8 cellular contexts compared by ENCODE assay signal in genomic region chr3:51941798-51942602, GRCh38. TPM values are rescaled to one million over a fixed set of nuclear protein-coding genes. Genes with fewer than 3 reads are reported as not detected.
DNase-seq lines count a peak whose midpoint lies in the region; FAIRE-seq and TF ChIP-seq lines count a peak whose summit lies in the region.

TSS of gene PARP3 (plus strand) at chr3:51942363. CDS start at chr3:51943356, 993 bp downstream.
TSS of gene RRP9 (minus strand) at chr3:51941904. CDS start at chr3:51941867, 37 bp downstream.

- 9% methylated on average over 61 of the region's 67 CpGs; no CpG with 5 or more reads in 1 of the 2 experiments for WGBS in H1 (ENCODE audit: extremely low coverage in 1 of 2, insufficient coverage in 1 of 2, insufficient read length in 1 of 2, insufficient replicate concordance in 2 of 2, low coverage in 1 of 2, low lambda C conversion rate in 2 of 2, missing lambda C conversion rate in 1 of 2), 2 experiments
- 6% methylated on average over 67 of the region's 67 CpGs for WGBS in mesenchymal stem cell

- peak; percentile 79 for FAIRE-seq in H1 (lab: Jason Lieb, UNC)

- H3K79me1 ChIP-seq in H1 (ENCODE audit: low read depth, low read length) (peaks cover 12% of the 10 kb centered on the region), mesenchymal stem cell (replicated peaks; ENCODE audit: low read length, poor library complexity, severe bottlenecking) (peaks cover 30% of the 10 kb centered on the region)

- H3K4ac ChIP-seq in H1 (replicated peaks; ENCODE audit: insufficient read length, low read depth, low read length) = peak within 1 kb of the TSS; percentile 96
- peak within 1 kb of the TSS; percentile 73 to 97 for H3K4ac ChIP-seq in mesenchymal stem cell (ENCODE audit: low read depth in 1 of 2, low read length in 2 of 2)

- H3K9ac ChIP-seq in H1 (replicated peaks in 1 of 4; ENCODE audit: extremely low read depth in 1 of 4, low read depth in 3 of 4, low read length in 3 of 4) = peak within 1 kb of the TSS; percentile 55 to 70 (median 66)
- peak within 1 kb of the TSS; percentile 97 for H3K9ac ChIP-seq in mesenchymal stem cell (ENCODE audit: low read length)

- no peak for TF ChIP-seq EP300 in H1 (IDR thresholded peaks at IDR 0.05; ENCODE audit: borderline replicate concordance in 1 of 2, low read depth in 2 of 2, low read length in 2 of 2)

- H3K56ac ChIP-seq in H1 (replicated peaks; ENCODE audit: insufficient read length, low read depth, low read length) = peak within 1 kb of the TSS; percentile 55

- H3K4me1 ChIP-seq in H1 (replicated peaks in 1 of 4; ENCODE audit: control insufficient read depth in 3 of 4, insufficient read depth in 4 of 4, low read length in 3 of 4) (peaks cover 2 to 13% (median 6%) of the 10 kb centered on the region in 4 experiments), mesenchymal stem cell (ENCODE audit: control insufficient read depth, insufficient read depth, low read depth, low read length) (peaks cover 19% of the 10 kb centered on the region)

- H2BK20ac ChIP-seq in H1 (ENCODE audit: low read length) = no peak within 1 kb of the TSS

- peak; percentile 96 for TF ChIP-seq CTCF in GM20000 (IDR thresholded peaks at IDR 0.05; ENCODE audit: extremely low read depth, missing control alignments)
- peak in 2 of 3 experiments; percentile 97; a peak in 3 of 4 replicates for TF ChIP-seq CTCF in H1 (IDR thresholded peaks at IDR 0.05; ENCODE audit: control extremely low read depth in 1 of 3, insufficient read depth in 1 of 3, low read depth in 1 of 3, low read length in 3 of 3)

- TF ChIP-seq POLR2A in H1 (IDR thresholded peaks at IDR 0.05; ENCODE audit: control extremely low read depth in 1 of 2, low read depth in 2 of 2, low read length in 2 of 2) = peak in 1 of 2 experiments; percentile 71; a peak in 1 of 3 replicates

- POLR2A ChIA-PET in H1 (lab: Charles Lee; ENCODE audit: partially characterized antibody) = interaction anchor here (0.5 to 15.7 kb wide), 19 partner anchors 9 to 514 kb away, joined by 3 to 148 read pairs (median 5); partner anchors contain the start of genes ABHD14A, ABHD14B, ACY1 and GPR62

- peak within 1 kb of the TSS; percentile 77 for H4K5ac ChIP-seq in H1 (ENCODE audit: insufficient read length, low read depth, low read length)

- H2BK120ac ChIP-seq in H1 (replicated peaks; ENCODE audit: low read depth, low read length) = peak within 1 kb of the TSS; percentile 59
- H2BK120ac ChIP-seq in mesenchymal stem cell (ENCODE audit: low read depth, low read length) = peak within 1 kb of the TSS; percentile 9

- no peak within 1 kb of the TSS for H2BK12ac ChIP-seq in H1 (ENCODE audit: low read depth, low read length)
- H2BK12ac ChIP-seq in mesenchymal stem cell (ENCODE audit: low read length in 2 of 2) = peak within 1 kb of the TSS in 1 of 2 experiments; percentile 70

- H2BK15ac ChIP-seq in H1 (ENCODE audit: low read length) = peak within 1 kb of the TSS; percentile 88; the same call in 1 of the 2 replicates
- H2BK15ac ChIP-seq in mesenchymal stem cell (ENCODE audit: low read depth, poor library complexity, severe bottlenecking) = peak within 1 kb of the TSS; percentile 50

- H2AFZ ChIP-seq in H1 (ENCODE audit: low read length) = peak within 1 kb of the TSS; percentile 65; the same call in 1 of the 2 replicates
- peak within 1 kb of the TSS; percentile 99 for H2AFZ ChIP-seq in mesenchymal stem cell (ENCODE audit: low read depth, low read length)

- H2AK5ac ChIP-seq in H1 (ENCODE audit: low read depth, low read length) = no peak within 1 kb of the TSS
- H2AK5ac ChIP-seq in mesenchymal stem cell (ENCODE audit: low read length, severe bottlenecking) = peak within 1 kb of the TSS; percentile 54

- peak within 1 kb of the TSS; percentile 88 for H4K8ac ChIP-seq in H1 (ENCODE audit: extremely low read depth, insufficient read depth, low read length)
- H4K8ac ChIP-seq in mesenchymal stem cell (ENCODE audit: low read length) = peak within 1 kb of the TSS; percentile 95

- peak within 1 kb of the TSS; percentile 92 to 96 for H3K4me2 ChIP-seq in H1 (ENCODE audit: insufficient read depth in 1 of 2, low read depth in 2 of 2, low read length in 2 of 2)
- peak within 1 kb of the TSS; percentile 96 for H3K4me2 ChIP-seq in mesenchymal stem cell (ENCODE audit: low read length, poor library complexity, severe bottlenecking)

- CTCF ChIA-PET in H1 (lab: Charles Lee; ENCODE audit: partially characterized antibody) = interaction anchor here (0.6 to 5.1 kb wide), 25 partner anchors 9 to 239 kb away, joined by 3 to 44 read pairs (median 5); partner anchors contain the start of genes ABHD14A, ABHD14B, ACY1 and GPR62

- H3K36me3 ChIP-seq in H1 (ENCODE audit: control insufficient read depth in 2 of 4, insufficient read depth in 4 of 4, low read length in 3 of 4) (peaks cover 5 to 12% (median 7%) of the 10 kb centered on the region in 4 experiments; a peak in 6 of 8 replicates), mesenchymal stem cell (ENCODE audit: control insufficient read depth in 1 of 2, insufficient read depth in 2 of 2, low read depth in 1 of 2, low read length in 2 of 2) (peaks cover 47 to 55% of the 10 kb centered on the region in 2 experiments)

- H3K18ac ChIP-seq in H1 (ENCODE audit: extremely low read depth, low read length) (peak within 1 kb of the TSS; percentile 83), mesenchymal stem cell (ENCODE audit: low read depth in 1 of 2, low read length in 2 of 2) (peak within 1 kb of the TSS; percentile 88 to 93)

- DNase-seq in COR-L47 (lab: John Stamatoyannopoulos, UW) (peak; percentile 97), GM20000 (ENCODE audit: low spot score) (peak; percentile 99), HT1080 (ENCODE audit: low read depth) (peak; percentile 100), NOMO-1 treated with DMSO at 0.1 percent for 48 hours (lab: John Stamatoyannopoulos, UW; ENCODE audit: unreplicated experiment) (peak; percentile 100), H1 (ENCODE audit: low read depth in 1 of 2, low spot score in 2 of 2) (peak; percentile 99 to 100), mesenchymal stem cell (peak; percentile 100)
- peak; percentile 90 to 99 (median 91) for DNase-seq in activated CD8-positive, alpha-beta memory T cell treated with anti-CD3 and anti-CD28 coated beads for 48 hours (ENCODE audit: low read depth in 2 of 3, low spot score in 2 of 3)
- DNase-seq in stimulated activated CD8-positive, alpha-beta memory T cell treated with anti-CD3 and anti-CD28 coated beads, Interleukin-15, amount 100 ng/mL, for 1 hour (ENCODE audit: low read depth) = peak; percentile 98

- H3K4me3 ChIP-seq in H1 (ENCODE audit: extremely low read depth in 1 of 4, insufficient read depth in 2 of 4, low read depth in 3 of 4, low read length in 4 of 4) (peak within 1 kb of the TSS; percentile 50 to 88 (median 82)), mesenchymal stem cell (ENCODE audit: insufficient read depth in 1 of 2, low read depth in 1 of 2, low read length in 2 of 2) (peak within 1 kb of the TSS; percentile 84 to 94)

- peak; percentile 84 to 90 for TF ChIP-seq RAD21 in H1 (IDR thresholded peaks at IDR 0.05 in 1 of 2, conservative IDR thresholded peaks at IDR 0.05 in 1 of 2; ENCODE audit: low read depth in 2 of 2, low read length in 2 of 2)

- H3K14ac ChIP-seq in H1 (ENCODE audit: insufficient read length) = no peak within 1 kb of the TSS
- H3K14ac ChIP-seq in mesenchymal stem cell (ENCODE audit: low read length in 2 of 2) = peak within 1 kb of the TSS in 1 of 2 experiments; percentile 87

- H3K27me3 ChIP-seq in H1 (replicated peaks in 1 of 4; ENCODE audit: control insufficient read depth in 3 of 4, extremely low read depth in 1 of 4, insufficient read depth in 3 of 4, low read length in 3 of 4) (peaks cover 0 to 10% (median 4%) of the 10 kb centered on the region in 4 experiments; a peak in 4 of 7 replicates), mesenchymal stem cell (ENCODE audit: control insufficient read depth in 1 of 2, insufficient read depth in 1 of 2, low read length in 2 of 2) (no peaks in the 10 kb centered on the region)

- H4K91ac ChIP-seq in H1 (replicated peaks; ENCODE audit: insufficient read length, low read length) = peak within 1 kb of the TSS; percentile 93
- H4K91ac ChIP-seq in mesenchymal stem cell (ENCODE audit: low read length) = peak within 1 kb of the TSS; percentile 83

- no peak within 1 kb of the TSS for H3K23ac ChIP-seq in H1 (ENCODE audit: insufficient read length)
- H3K23ac ChIP-seq in mesenchymal stem cell (ENCODE audit: low read length in 2 of 2) = peak within 1 kb of the TSS in 1 of 2 experiments; percentile 78

- peaks cover 9% of the 10 kb centered on the region; the same call in 1 of the 2 replicates for H3K23me2 ChIP-seq in H1 (ENCODE audit: low read depth, low read length)

- H3K9me3 ChIP-seq in H1 (ENCODE audit: insufficient read depth in 2 of 2, low read depth in 1 of 2, low read length in 1 of 2) = no peaks in the 10 kb centered on the region
- H3K9me3 ChIP-seq in mesenchymal stem cell (ENCODE audit: control insufficient read depth, low read length) = no peaks in the 10 kb centered on the region

- H2BK5ac ChIP-seq in H1 (ENCODE audit: low read depth, low read length) = peak within 1 kb of the TSS; percentile 71; the same call in 1 of the 2 replicates
- H2BK5ac ChIP-seq in mesenchymal stem cell (ENCODE audit: low read depth, low read length, poor library complexity, severe bottlenecking) = no peak within 1 kb of the TSS

- H3K79me2 ChIP-seq in H1 (ENCODE audit: control insufficient read depth in 1 of 2, insufficient read depth in 2 of 2, low read length in 2 of 2) = peaks cover 0 to 30% of the 10 kb centered on the region in 2 experiments; a peak in 3 of 4 replicates

- peaks cover 3 to 16% of the 10 kb centered on the region in 2 experiments for H4K20me1 ChIP-seq in H1 (replicated peaks in 1 of 2; ENCODE audit: control insufficient read depth in 1 of 2, insufficient read depth in 2 of 2, low read length in 2 of 2)

- H3K27ac ChIP-seq in H1 (ENCODE audit: low read depth, low read length) (no peak within 1 kb of the TSS), mesenchymal stem cell (ENCODE audit: low read length, poor library complexity, severe bottlenecking) (peak within 1 kb of the TSS; percentile 66)

RNA-seq across cellular contexts. Expression of gene PARP3, which starts in this region (rescaled TPM):
- 22.5 and 31.4 TPM in 2 replicates for total RNA-seq in HT1080 (2014; rRNA removed; shearing (Covaris generic))
- 25.7 and 28.5 TPM in 2 replicates for polyA plus RNA-seq in HT1080 (2015; cell fraction: cytosol; rRNA removed)
- 93.9 and 99.6 TPM in 2 replicates for polyA plus RNA-seq in HT1080 (2015; cell fraction: nucleus; rRNA removed)
- total RNA-seq in H1 (2021; fragmentation: NEBNext Ultra II Directional; extraction: Animal tissue kit (Norgen Biotek cat#: 25700)) = 1.1 and 1.3 TPM in 2 replicates
- polyA plus RNA-seq in H1 (2011; rRNA removed) = 1.6 and 2.1 TPM in 2 replicates
- 2.0 TPM for polyA plus RNA-seq in H1 (2011; cell fraction: cytosol; rRNA removed)
- polyA plus RNA-seq in H1 (2011; cell fraction: nucleus; rRNA removed) = 6.3 TPM
- 0.95 to 2.4 TPM (median 1.3 TPM) in 4 replicates for polyA plus RNA-seq in H1 (2012, experiment 1 of 2)
- polyA plus RNA-seq in H1 (2012, experiment 2 of 2) = 0.91 TPM
- 1.6 TPM for polyA plus RNA-seq in H1 (2013, experiment 1 of 2)
- 0.75 TPM for polyA plus RNA-seq in H1 (2013, experiment 2 of 2)
- polyA minus RNA-seq in H1 (2011; rRNA and poly(A)+ RNA removed) = 0.60 and 0.98 TPM in 2 replicates
- polyA minus RNA-seq in H1 (2011; cell fraction: cytosol; rRNA and poly(A)+ RNA removed) = 2.1 TPM
- 1.6 TPM for polyA minus RNA-seq in H1 (2011; cell fraction: nucleus; rRNA and poly(A)+ RNA removed)
- 6.4 TPM for polyA plus RNA-seq in mesenchymal stem cell (2013, experiment 1 of 2)
- polyA plus RNA-seq in mesenchymal stem cell (2013, experiment 2 of 2) = 6.1 TPM

RNA-seq across cellular contexts. Expression of gene RRP9, which starts in this region (rescaled TPM):
- 78.3 and 87.2 TPM in 2 replicates for total RNA-seq in HT1080 (2014; rRNA removed; shearing (Covaris generic))
- 38.0 and 43.7 TPM in 2 replicates for polyA plus RNA-seq in HT1080 (2015; cell fraction: cytosol; rRNA removed)
- polyA plus RNA-seq in HT1080 (2015; cell fraction: nucleus; rRNA removed) = 44.8 and 46.6 TPM in 2 replicates
- 55.6 TPM in 2 replicates for total RNA-seq in H1 (2021; fragmentation: NEBNext Ultra II Directional; extraction: Animal tissue kit (Norgen Biotek cat#: 25700))
- 68.9 and 81.8 TPM in 2 replicates for polyA plus RNA-seq in H1 (2011; rRNA removed)
- 59.0 TPM for polyA plus RNA-seq in H1 (2011; cell fraction: cytosol; rRNA removed)
- 86.8 TPM for polyA plus RNA-seq in H1 (2011; cell fraction: nucleus; rRNA removed)
- 46.0 to 61.5 TPM (median 59.8 TPM) in 4 replicates for polyA plus RNA-seq in H1 (2012, experiment 1 of 2)
- polyA plus RNA-seq in H1 (2012, experiment 2 of 2) = 72.4 TPM
- 27.6 TPM for polyA plus RNA-seq in H1 (2013, experiment 1 of 2)
- 26.9 TPM for polyA plus RNA-seq in H1 (2013, experiment 2 of 2)
- polyA minus RNA-seq in H1 (2011; rRNA and poly(A)+ RNA removed) = 24.7 and 27.2 TPM in 2 replicates
- 24.2 TPM for polyA minus RNA-seq in H1 (2011; cell fraction: cytosol; rRNA and poly(A)+ RNA removed)
- 10.5 TPM for polyA minus RNA-seq in H1 (2011; cell fraction: nucleus; rRNA and poly(A)+ RNA removed)
- 9.3 TPM for polyA plus RNA-seq in mesenchymal stem cell (2013, experiment 1 of 2)
- polyA plus RNA-seq in mesenchymal stem cell (2013, experiment 2 of 2) = 9.2 TPM

Comparison
In these comparisons a context has a peak if more than half of its experiments do, and no peak if none do; other contexts are left out.
1. RNA of gene PARP3 (total RNA-seq): 22.5 to 31.4 TPM in HT1080; 1.1 to 1.3 TPM in H1; every median in the first group is over 10 times any median in the second.
2. Peak in every context shown above with its lines, with median percentiles within 50 percentile points of each other: DNase-seq.